8 cellular contexts compared by ENCODE assay signal in genomic region chr7:75180172-75180849, GRCh38.
DNase-seq lines count a peak whose midpoint lies in the region; ATAC-seq and TF ChIP-seq lines count a peak whose summit lies in the region.
"Not testable (repeated sequence)": the region's sequence is repeated elsewhere in the genome, so short reads cannot be mapped to it uniquely, and the experiment has no call there.

No MANE protein-coding gene starts in this region.

- not testable (repeated sequence) for H3K9me3 ChIP-seq in CD4-positive, alpha-beta T cell (ENCODE audit: control insufficient read depth, low read length); RWPE2 (ENCODE audit: severe bottlenecking); naive thymus-derived CD4-positive, alpha-beta T cell (ENCODE audit: control insufficient read depth in 2 of 3, low read length in 3 of 3)

- H3K36me3 ChIP-seq in RWPE2 (ENCODE audit: low read depth); naive thymus-derived CD4-positive, alpha-beta T cell (ENCODE audit: control insufficient read depth in 2 of 3, insufficient read depth in 3 of 3, low read length in 3 of 3): not testable (repeated sequence)

- ATAC-seq in CD4-positive, alpha-beta T cell (ENCODE audit: poor library complexity), result peak; percentile 78
- peak; percentile 25 for ATAC-seq in GM21786 (IDR thresholded peaks at IDR 0.05; ENCODE audit: unreplicated experiment)
- ATAC-seq in RWPE2 (ENCODE audit: low read depth), result peak; percentile 11; the same call in 1 of the 3 replicates
- ATAC-seq in activated CD8-positive, alpha-beta memory T cell treated with anti-CD3 and anti-CD28 coated beads, Interleukin-2, amount 10 ng/mL, durations not matched to agents 7 days and 5 days, result peak; percentile 79
- peak; percentile 85 for ATAC-seq in effector memory CD8-positive, alpha-beta T cell (replicated peaks)
- peak; percentile 68 for ATAC-seq in left colon
- ATAC-seq in naive thymus-derived CD4-positive, alpha-beta T cell, result peak; percentile 75
- peak; percentile 56 for ATAC-seq in stimulated activated memory B cell treated with anti-CD40 and anti-IgM and Interleukin-4, amounts not matched to agents 10 μg/mL and 1 μg/mL and 100 μg/mL, for 72 hours

- H3K4me3 ChIP-seq in RWPE2 (ENCODE audit: severe bottlenecking); naive thymus-derived CD4-positive, alpha-beta T cell (ENCODE audit: low read length): not testable (repeated sequence)

- CTCF ChIA-PET in CD4-positive, alpha-beta T cell (lab: Charles Lee); activated CD8-positive, alpha-beta memory T cell treated with anti-CD3 and anti-CD28 coated beads, Interleukin-2, amount 10 ng/mL, durations not matched to agents 7 days and 5 days (lab: Charles Lee); naive thymus-derived CD4-positive, alpha-beta T cell (lab: Charles Lee): not testable (repeated sequence)

- not testable (repeated sequence) for DNase-seq in CD4-positive, alpha-beta T cell; RWPE2 (ENCODE audit: low spot score); activated CD8-positive, alpha-beta memory T cell treated with anti-CD3 and anti-CD28 coated beads, Interleukin-2, amount 10 ng/mL, durations not matched to agents 7 days and 5 days; effector memory CD8-positive, alpha-beta T cell; left colon; naive thymus-derived CD4-positive, alpha-beta T cell

- not testable (repeated sequence) for TF ChIP-seq CTCF in CD4-positive, alpha-beta T cell (IDR thresholded peaks at IDR 0.05); RWPE2 (IDR thresholded peaks at IDR 0.05; ENCODE audit: poor library complexity, severe bottlenecking)

- not testable (repeated sequence) for H3K4me3 Mint-ChIP-seq in CD4-positive, alpha-beta T cell; activated CD8-positive, alpha-beta memory T cell treated with anti-CD3 and anti-CD28 coated beads, Interleukin-2, amount 10 ng/mL, durations not matched to agents 7 days and 5 days; effector memory CD8-positive, alpha-beta T cell; naive thymus-derived CD4-positive, alpha-beta T cell; stimulated activated memory B cell treated with anti-CD40 and anti-IgM and Interleukin-4, amounts not matched to agents 10 μg/mL and 1 μg/mL and 100 μg/mL, for 72 hours

- H3K27me3 Mint-ChIP-seq in CD4-positive, alpha-beta T cell; activated CD8-positive, alpha-beta memory T cell treated with anti-CD3 and anti-CD28 coated beads, Interleukin-2, amount 10 ng/mL, durations not matched to agents 7 days and 5 days; effector memory CD8-positive, alpha-beta T cell; naive thymus-derived CD4-positive, alpha-beta T cell; stimulated activated memory B cell treated with anti-CD40 and anti-IgM and Interleukin-4, amounts not matched to agents 10 μg/mL and 1 μg/mL and 100 μg/mL, for 72 hours: not testable (repeated sequence)

- not testable (repeated sequence) for H3K4me1 ChIP-seq in RWPE2 (ENCODE audit: insufficient read depth, poor library complexity, severe bottlenecking); naive thymus-derived CD4-positive, alpha-beta T cell (ENCODE audit: control insufficient read depth in 2 of 2, insufficient read depth in 2 of 2, low read length in 2 of 2)

- not testable (repeated sequence) for H3K36me3 Mint-ChIP-seq in CD4-positive, alpha-beta T cell (ENCODE audit: low read depth); activated CD8-positive, alpha-beta memory T cell treated with anti-CD3 and anti-CD28 coated beads, Interleukin-2, amount 10 ng/mL, durations not matched to agents 7 days and 5 days; effector memory CD8-positive, alpha-beta T cell (ENCODE audit: insufficient read depth); naive thymus-derived CD4-positive, alpha-beta T cell; stimulated activated memory B cell treated with anti-CD40 and anti-IgM and Interleukin-4, amounts not matched to agents 10 μg/mL and 1 μg/mL and 100 μg/mL, for 72 hours

- POLR2A ChIA-PET in CD4-positive, alpha-beta T cell (lab: Charles Lee); naive thymus-derived CD4-positive, alpha-beta T cell (lab: Charles Lee): not testable (repeated sequence)

- H3K9me3 Mint-ChIP-seq in CD4-positive, alpha-beta T cell; activated CD8-positive, alpha-beta memory T cell treated with anti-CD3 and anti-CD28 coated beads, Interleukin-2, amount 10 ng/mL, durations not matched to agents 7 days and 5 days (ENCODE audit: low read depth); effector memory CD8-positive, alpha-beta T cell; naive thymus-derived CD4-positive, alpha-beta T cell; stimulated activated memory B cell treated with anti-CD40 and anti-IgM and Interleukin-4, amounts not matched to agents 10 μg/mL and 1 μg/mL and 100 μg/mL, for 72 hours: not testable (repeated sequence)

- not testable (repeated sequence) for H3K27ac ChIP-seq in CD4-positive, alpha-beta T cell (ENCODE audit: low read depth, low read length); RWPE2 (ENCODE audit: poor library complexity, severe bottlenecking); naive thymus-derived CD4-positive, alpha-beta T cell (ENCODE audit: low read depth, low read length)

- H3K27me3 ChIP-seq in CD4-positive, alpha-beta T cell (ENCODE audit: control insufficient read depth, insufficient read depth, low read length); RWPE2 (ENCODE audit: insufficient read depth, poor library complexity, severe bottlenecking); naive thymus-derived CD4-positive, alpha-beta T cell (ENCODE audit: control insufficient read depth in 2 of 2, insufficient read depth in 2 of 2, low read length in 2 of 2): not testable (repeated sequence)

- not testable (repeated sequence) for H3K27ac Mint-ChIP-seq in CD4-positive, alpha-beta T cell; activated CD8-positive, alpha-beta memory T cell treated with anti-CD3 and anti-CD28 coated beads, Interleukin-2, amount 10 ng/mL, durations not matched to agents 7 days and 5 days; effector memory CD8-positive, alpha-beta T cell; naive thymus-derived CD4-positive, alpha-beta T cell; stimulated activated memory B cell treated with anti-CD40 and anti-IgM and Interleukin-4, amounts not matched to agents 10 μg/mL and 1 μg/mL and 100 μg/mL, for 72 hours

- H3K4me1 Mint-ChIP-seq in CD4-positive, alpha-beta T cell (ENCODE audit: low read depth); activated CD8-positive, alpha-beta memory T cell treated with anti-CD3 and anti-CD28 coated beads, Interleukin-2, amount 10 ng/mL, durations not matched to agents 7 days and 5 days; effector memory CD8-positive, alpha-beta T cell (ENCODE audit: low read depth in 2 of 2); naive thymus-derived CD4-positive, alpha-beta T cell; stimulated activated memory B cell treated with anti-CD40 and anti-IgM and Interleukin-4, amounts not matched to agents 10 μg/mL and 1 μg/mL and 100 μg/mL, for 72 hours: not testable (repeated sequence)

- intact Hi-C loops in CD4-positive, alpha-beta T cell (cut with DNase I, micrococcal nuclease); left colon (cut with DNase I, micrococcal nuclease); naive thymus-derived CD4-positive, alpha-beta T cell (cut with micrococcal nuclease): not testable (repeated sequence)

Comparison
In these comparisons a context has a peak if more than half of its experiments do, and no peak if none do; other contexts are left out.
1. ATAC-seq: peak in every context shown above with its lines; median percentile 85 in effector memory CD8-positive, alpha-beta T cell; 79 in activated CD8-positive, alpha-beta memory T cell treated with anti-CD3 and anti-CD28 coated beads, Interleukin-2, amount 10 ng/mL, durations not matched to agents 7 days and 5 days; 78 in CD4-positive, alpha-beta T cell; 75 in naive thymus-derived CD4-positive, alpha-beta T cell; 68 in left colon; 56 in stimulated activated memory B cell treated with anti-CD40 and anti-IgM and Interleukin-4, amounts not matched to agents 10 μg/mL and 1 μg/mL and 100 μg/mL, for 72 hours; 25 in GM21786; 11 in RWPE2.